Comparison of ENCODE assay signal across 7 cellular contexts in genomic region chr13:21074601-21075302, GRCh38. TPM values are rescaled to one million over a fixed set of nuclear protein-coding genes. Genes with fewer than 3 reads are reported as not detected.
DNase-seq lines count a peak whose midpoint lies in the region; ATAC-seq, FAIRE-seq and TF ChIP-seq lines count a peak whose summit lies in the region.

No MANE protein-coding gene starts in this region.

- no peak for FAIRE-seq in kidney (lab: Jason Lieb, UNC)

- H3K36me3 ChIP-seq in right lobe of liver = no peaks in the 10 kb centered on the region
- H3K36me3 ChIP-seq in testis (ENCODE audit: low read depth, missing control alignments) = no peaks in the 10 kb centered on the region
- no peaks in the 10 kb centered on the region for H3K36me3 ChIP-seq in MM.1S (replicated peaks; ENCODE audit: insufficient read depth, low read length)
- H3K36me3 ChIP-seq in kidney (ENCODE audit: control insufficient read depth in 1 of 2, insufficient read depth in 2 of 2, low read length in 2 of 2) = no peaks in the 10 kb centered on the region

- peaks cover 0 to 8% (median 2%) of the 10 kb centered on the region in 4 donors for H3K4me1 ChIP-seq in right lobe of liver
- H3K4me1 ChIP-seq in testis = peaks cover 6% of the 10 kb centered on the region
- H3K4me1 ChIP-seq in MM.1S (ENCODE audit: low read length) = no peaks in the 10 kb centered on the region
- no peaks in the 10 kb centered on the region for H3K4me1 ChIP-seq in kidney (ENCODE audit: control insufficient read depth in 1 of 2, insufficient read depth in 1 of 2, low read depth in 1 of 2, low read length in 2 of 2)

- peak overlapping the region; percentile 10 to 51 (median 13) for H3K27ac ChIP-seq in right lobe of liver
- H3K27ac ChIP-seq in testis = peak overlapping the region; percentile 78 to 83
- no peak overlapping the region for H3K27ac ChIP-seq in MM.1S (ENCODE audit: low read length)
- no peak overlapping the region for H3K27ac ChIP-seq in kidney (ENCODE audit: low read depth in 2 of 2, low read length in 2 of 2)

- peak; percentile 64 to 71 (median 66) for ATAC-seq in right lobe of liver

- H3K4me3 ChIP-seq in right lobe of liver = peak overlapping the region in 1 of 3 donors; percentile 35
- H3K4me3 ChIP-seq in testis = peak overlapping the region in 1 of 2 donors; percentile 65
- H3K4me3 ChIP-seq in MM.1S (ENCODE audit: low read length) = no peak overlapping the region
- H3K4me3 ChIP-seq in kidney (ENCODE audit: low read length in 2 of 2) = peak overlapping the region in 1 of 2 donors; percentile 68

- H3K4me1 Mint-ChIP-seq in activated naive CD4-positive, alpha-beta T cell treated with anti-CD3 and anti-CD28 coated beads, Interleukin-2, amount 50 U/mL, for 24 hours = peaks cover 16% of the 10 kb centered on the region

- H2AFZ ChIP-seq in MM.1S (ENCODE audit: low read length) = no peak overlapping the region

- H3K27ac Mint-ChIP-seq in activated naive CD4-positive, alpha-beta T cell treated with anti-CD3 and anti-CD28 coated beads, Interleukin-2, amount 50 U/mL, for 24 hours = no peak overlapping the region

- H3K9ac ChIP-seq in MM.1S (ENCODE audit: low read length) (no peak overlapping the region), kidney (ENCODE audit: low read length in 2 of 2) (no peak overlapping the region)

- no peaks in the 10 kb centered on the region for H3K9me2 ChIP-seq in MM.1S (replicated peaks; ENCODE audit: insufficient read depth, low read length)

- H3F3A ChIP-seq in MM.1S (ENCODE audit: insufficient read depth, low read length) = no peaks in the 10 kb centered on the region

- H3K27me3 Mint-ChIP-seq in activated naive CD4-positive, alpha-beta T cell treated with anti-CD3 and anti-CD28 coated beads, Interleukin-2, amount 50 U/mL, for 24 hours = peaks cover 11% of the 10 kb centered on the region

- TF ChIP-seq CTCF in right lobe of liver (IDR thresholded peaks at IDR 0.05) = no peak
- TF ChIP-seq CTCF in testis (IDR thresholded peaks at IDR 0.05) = no peak
- TF ChIP-seq CTCF in MM.1S (IDR thresholded peaks at IDR 0.05; ENCODE audit: low read length) = no peak
- no peak for TF ChIP-seq CTCF in kidney (IDR thresholded peaks at IDR 0.05; ENCODE audit: borderline replicate concordance, extremely low read depth, insufficient read depth)

- no peaks in the 10 kb centered on the region for H3K9me3 Mint-ChIP-seq in activated naive CD4-positive, alpha-beta T cell treated with anti-CD3 and anti-CD28 coated beads, Interleukin-2, amount 50 U/mL, for 24 hours

- H3K4me3 Mint-ChIP-seq in activated naive CD4-positive, alpha-beta T cell treated with anti-CD3 and anti-CD28 coated beads, Interleukin-2, amount 50 U/mL, for 24 hours = peak overlapping the region; percentile 63

- no peak overlapping the region for H3K4me2 ChIP-seq in MM.1S (ENCODE audit: low read depth, low read length)

- H3K79me2 ChIP-seq in MM.1S (ENCODE audit: low read length) = no peaks in the 10 kb centered on the region

- TF ChIP-seq POLR2A in right lobe of liver (IDR thresholded peaks at IDR 0.05) (no peak), testis (IDR thresholded peaks at IDR 0.05) (no peak)

- WGBS in right lobe of liver (ENCODE audit: insufficient coverage, low coverage, low lambda C conversion rate, missing lambda C conversion rate) = 37% methylated on average over 13 of the region's 15 CpGs
- 24 to 33% methylated on average over 15 of the region's 15 CpGs for WGBS in testis, 2 donors

- H4K20me1 ChIP-seq in MM.1S (ENCODE audit: insufficient read depth, low read length) = no peaks in the 10 kb centered on the region

- intact Hi-C loops in right lobe of liver (cut with DNase I) (loop anchor here in 1 of 2 donors (10.0 kb wide), 1 partner anchor 60 kb away; no protein-coding TSS in a partner anchor), testis (cut with DNase I; ENCODE audit: low total_unique reads) (no loop called here), kidney (cut with DNase I) (no loop called here)

- no peaks in the 10 kb centered on the region for H3K27me3 ChIP-seq in right lobe of liver
- no peaks in the 10 kb centered on the region for H3K27me3 ChIP-seq in testis
- H3K27me3 ChIP-seq in MM.1S (replicated peaks; ENCODE audit: insufficient read depth, low read length) = no peaks in the 10 kb centered on the region

- peak; percentile 89 for DNase-seq in KG1 (lab: John Stamatoyannopoulos, UW)
- DNase-seq in right lobe of liver = no peak
- peak; percentile 46 for DNase-seq in testis
- DNase-seq in MM.1S = no peak
- no peak for DNase-seq in kidney
- no peak for DNase-seq in DMS79 (lab: John Stamatoyannopoulos, UW)

- no peaks in the 10 kb centered on the region for H3K36me3 Mint-ChIP-seq in activated naive CD4-positive, alpha-beta T cell treated with anti-CD3 and anti-CD28 coated beads, Interleukin-2, amount 50 U/mL, for 24 hours

- H3K9me3 ChIP-seq in right lobe of liver (no peaks in the 10 kb centered on the region), testis (no peaks in the 10 kb centered on the region), MM.1S (replicated peaks; ENCODE audit: insufficient read depth, low read length) (no peaks in the 10 kb centered on the region), kidney (ENCODE audit: control insufficient read depth in 1 of 2, low read length in 2 of 2) (no peaks in the 10 kb centered on the region)

RNA-seq across cellular contexts. Expression of gene LATS2, which starts 13.4 kb away (rescaled TPM):
- total RNA-seq in right lobe of liver (10 to 100 TPM in 2 of 6 experiments, 1 to 10 TPM in 4; 6.8 to 12.8 (median 8.7) TPM), testis (10 to 100 TPM; 36.5 to 40.2 TPM), kidney (26.3 TPM)
- polyA plus RNA-seq in testis (ENCODE audit: insufficient read depth, low read depth, low replicate concordance) (35.6 TPM), kidney (ENCODE audit: insufficient read depth, low read depth, low replicate concordance) (5.5 TPM)

Comparison
In these comparisons a context has a peak if more than half of its experiments do, and no peak if none do; other contexts are left out.
1. DNase-seq: peak in KG1 (single experiment) and testis (single experiment); none in right lobe of liver (0 of 3), MM.1S (single experiment), kidney (single experiment) and DMS79 (single experiment).
2. H3K27ac ChIP-seq: peak in right lobe of liver (3 of 3) and testis (2 of 2); none in MM.1S (single experiment) and kidney (0 of 2).